22 cellular contexts compared by ENCODE assay signal in the genomic region with DNA sequence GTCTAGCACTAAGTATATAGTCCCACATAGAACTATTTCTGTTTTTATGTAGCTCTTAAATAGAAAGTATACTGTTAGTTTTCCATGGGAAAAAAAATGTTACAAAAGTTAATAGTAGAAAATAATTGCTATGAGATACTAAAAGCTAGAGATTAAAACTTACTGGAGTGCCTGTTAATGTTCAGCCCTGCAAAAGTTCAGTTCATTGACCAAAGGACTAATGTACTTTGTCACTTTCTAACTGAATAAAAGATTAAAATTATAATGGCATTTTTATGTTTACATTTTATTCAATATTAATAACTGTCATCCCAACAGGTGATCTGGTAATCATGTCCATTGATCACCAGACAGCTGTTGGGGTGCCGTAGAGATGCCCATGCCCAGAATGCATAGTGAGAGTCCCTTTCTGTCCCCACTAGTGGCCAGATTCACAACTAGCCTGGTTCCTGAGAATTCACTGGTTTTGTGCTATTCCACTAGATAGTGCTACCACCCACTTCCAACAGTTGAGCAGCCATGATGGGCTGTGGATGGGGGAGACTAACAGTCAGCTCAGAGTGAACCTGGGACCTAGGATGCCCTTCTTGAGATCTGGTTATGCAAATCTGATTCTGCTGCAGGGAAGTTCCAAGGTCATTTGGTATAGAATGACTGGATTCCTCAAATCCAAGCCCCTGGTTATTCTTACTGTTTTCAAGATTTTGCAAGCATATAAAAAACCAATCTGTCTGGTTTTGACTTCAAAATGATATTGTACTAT. TPM values are rescaled to one million over a fixed set of nuclear protein-coding genes. Genes with fewer than 3 reads are reported as not detected.
DNase-seq lines count a peak whose midpoint lies in the region; ATAC-seq and TF ChIP-seq lines count a peak whose summit lies in the region.
"Had no signal": no experiment of that assay in that cellular context is flagged by ENCODE, and none has a peak within 500 bp of the region (broad histone marks: within the 10 kb centered on the region; RNA-seq: fewer than 3 reads in every experiment).

No MANE protein-coding gene starts in this region.

- no peaks in the 10 kb centered on the region for H3K27me3 Mint-ChIP-seq in HFFc6 (ENCODE audit: insufficient read depth)
- H3K27me3 Mint-ChIP-seq: activated naive CD4-positive, alpha-beta T cell treated with anti-CD3 and anti-CD28 coated beads, Interleukin-2, amount 50 U/mL, for 24 hours; brain had no signal

- H3K4me3 Mint-ChIP-seq in HFFc6 = no peak overlapping the region
- H3K4me3 Mint-ChIP-seq: activated naive CD4-positive, alpha-beta T cell treated with anti-CD3 and anti-CD28 coated beads, Interleukin-2, amount 50 U/mL, for 24 hours; brain; mesothelial cell of epicardium had no signal

- no peaks in the 10 kb centered on the region; the same call in 1 of the 2 replicates for H3K4me1 Mint-ChIP-seq in HFFc6 (ENCODE audit: low read depth)
- H3K4me1 Mint-ChIP-seq: mesothelial cell of epicardium had no signal

- ATAC-seq in GM18867 (IDR thresholded peaks at IDR 0.05; ENCODE audit: unreplicated experiment) = peak; percentile 28
- ATAC-seq in GM21723 (IDR thresholded peaks at IDR 0.05; ENCODE audit: unreplicated experiment) = peak; percentile 35
- peak; percentile 24 for ATAC-seq in HG03280 (IDR thresholded peaks at IDR 0.05; ENCODE audit: unreplicated experiment)
- peak; percentile 55 for ATAC-seq in left lobe of liver
- ATAC-seq: heart right ventricle had no signal

- no peak for TF ChIP-seq CTCF in HFFc6 (IDR thresholded peaks at IDR 0.05)

- 0 out of 2 replicates have a peak, but pooled peaks cover 4% of the 10 kb centered on the region for H3K36me3 Mint-ChIP-seq in HFFc6 (ENCODE audit: low read depth)

- no peaks in the 10 kb centered on the region for H3K9me3 Mint-ChIP-seq in HFFc6
- H3K9me3 Mint-ChIP-seq: activated naive CD4-positive, alpha-beta T cell treated with anti-CD3 and anti-CD28 coated beads, Interleukin-2, amount 50 U/mL, for 24 hours; brain; mesothelial cell of epicardium had no signal

- DNase-seq in left lobe of liver (ENCODE audit: low spot score) (no peak), RPMI8226 (no peak), foreskin melanocyte (no peak), HFFc6 (no peak)
- DNase-seq in activated CD4-positive, CD25-positive, alpha-beta regulatory T cell (lab: John Stamatoyannopoulos, UW) = no peak
- DNase-seq: activated CD4-positive, alpha-beta T cell treated with anti-CD3 and anti-CD28 coated beads, Interleukin-2, amount 50 U/mL, for 1 hour; activated T-cell treated with anti-CD3 and anti-CD28 coated beads, Interleukin-2, amount 50 U/mL, for 1 hour; dorsolateral prefrontal cortex; heart right ventricle; islet precursor cell; KG1; NCI-H1417 treated with DMSO at 0.1 percent for 48 hours; NCI-H345; SK-N-SH; stimulated activated CD4-positive, alpha-beta T cell treated with anti-CD3 and anti-CD28 coated beads, Interleukin-4, amount 100 ng/mL, for 24 hours; thyroid gland had no signal

- H3K27ac Mint-ChIP-seq in HFFc6 = no peak overlapping the region
- H3K27ac Mint-ChIP-seq: activated naive CD4-positive, alpha-beta T cell treated with anti-CD3 and anti-CD28 coated beads, Interleukin-2, amount 50 U/mL, for 24 hours; brain; mesothelial cell of epicardium had no signal

RNA-seq across cellular contexts. Expression of a gene that starts 57.8 kb away (rescaled TPM):
- total RNA-seq in left lobe of liver = 15.2 TPM
- total RNA-seq in HFFc6 (2021; fragmentation: NEBNext Ultra II Directional; extraction: Animal tissue kit (Norgen Biotek cat#: 25700)) = 10 to 100 TPM; 17.2 to 25.3 (median 19.3) TPM
